In genomic region chr3:46856576-46857471, GRCh38 we compare ENCODE assay signal across 1 cellular context.
TF ChIP-seq lines count a peak whose summit lies in the region.

No MANE protein-coding gene starts in this region.

TF ChIP-seq in K562, 482 proteins besides CTCF, POLR2A, EP300 and RAD21 (continued from another document):
- no peak for TF ChIP-seq ZC3H8 (IDR thresholded peaks at IDR 0.05)
- TF ChIP-seq ZBTB7A (IDR thresholded peaks at IDR 0.05; ENCODE audit: borderline replicate concordance, control insufficient read depth, low read depth, low read length) = peak; percentile 40; the same call in 1 of the 2 replicates
- TF ChIP-seq THRB (CRISPR knock-in tag; conservative IDR thresholded peaks at IDR 0.05) = no peak
- peak; percentile 7; the same call in 1 of the 2 replicates for TF ChIP-seq ZKSCAN8 (CRISPR knock-in tag; IDR thresholded peaks at IDR 0.05)
- TF ChIP-seq PBX2 (CRISPR knock-in tag; IDR thresholded peaks at IDR 0.05; ENCODE audit: low read depth) = no peak
- no peak for TF ChIP-seq PBX2 (tag; conservative IDR thresholded peaks at IDR 0.05; ENCODE audit: low read depth)
- TF ChIP-seq ZNF316 (IDR thresholded peaks at IDR 0.05) = no peak
- no peak for TF ChIP-seq HMG20B (CRISPR knock-in tag; IDR thresholded peaks at IDR 0.05)
- peak; percentile 41 for TF ChIP-seq CTCFL (IDR thresholded peaks at IDR 0.05; ENCODE audit: borderline replicate concordance, insufficient read depth, low read depth, low read length, poor library complexity, severe bottlenecking)
TF ChIP-seq in K562: peak in this region for 3.
